21 cellular contexts compared by ENCODE assay signal in genomic region chr12:3262466-3262865, GRCh38.
A peak's percentile ranks its signal among the peaks of the same experiment; 100 is the strongest.
DNase-seq lines count a peak whose midpoint lies in the region; ATAC-seq and TF ChIP-seq lines count a peak whose summit lies in the region.
"Had no signal": no experiment of that assay in that cellular context is flagged by ENCODE, and none has a peak within 500 bp of the region (broad histone marks: within the 10 kb centered on the region; RNA-seq: fewer than 3 reads in every experiment).

No MANE protein-coding gene starts in this region.

- H3K4me1 Mint-ChIP-seq in GM23338 (peaks cover 16% of the 10 kb centered on the region), WTC11 (peaks cover 14% of the 10 kb centered on the region)
- H3K4me1 Mint-ChIP-seq: T-cell had no signal

- no peaks in the 10 kb centered on the region for H3K79me2 ChIP-seq in GM23338 (replicated peaks; ENCODE audit: insufficient read depth)

- H3K4me3 ChIP-seq in GM23338 (no peak overlapping the region), HEK293 (ENCODE audit: low read depth, low read length) (no peak overlapping the region), mucosa of descending colon (no peak overlapping the region)
- H3K4me3 ChIP-seq: body of pancreas had no signal

- H3K27ac ChIP-seq in GM23338 (ENCODE audit: low read depth) (no peak overlapping the region), HEK293 (ENCODE audit: extremely low read depth, low read depth, low read length) (no peak overlapping the region)
- H3K27ac ChIP-seq: body of pancreas had no signal

- no peaks in the 10 kb centered on the region for H3F3A ChIP-seq in GM23338 (replicated peaks; ENCODE audit: low read depth)

- CTCF ChIA-PET in HEK293 (lab: Yijun Ruan, JAX): interaction anchor here (2.4 kb wide), 1 partner anchor 13 kb away, joined by 8 read pairs; no protein-coding TSS in a partner anchor
- CTCF ChIA-PET in WTC11 (lab: Charles Lee): interaction anchor here (0.6 to 4.0 kb wide), 9 partner anchors 13 to 221 kb away, joined by 3 to 32 read pairs (median 3); no protein-coding TSS in a partner anchor

- H3K27me3 Mint-ChIP-seq in GM23338 (ENCODE audit: insufficient read depth, low read depth, poor library complexity): peaks cover 7% of the 10 kb centered on the region
- no peaks in the 10 kb centered on the region for H3K27me3 Mint-ChIP-seq in WTC11 (ENCODE audit: low read depth)
- H3K27me3 Mint-ChIP-seq: activated naive CD8-positive, alpha-beta T cell treated with anti-CD3 and anti-CD28 coated beads, Interleukin-2, amount 50 U/mL, for 24 hours had no signal

- H3K4me3 Mint-ChIP-seq in GM23338 (no peak overlapping the region), WTC11 (no peak overlapping the region)
- H3K4me3 Mint-ChIP-seq: activated CD8-positive, alpha-beta T cell treated with anti-CD3 and anti-CD28 coated beads, Interleukin-2, amount 10 ng/mL, durations not matched to agents 7 days and 5 days; activated naive CD8-positive, alpha-beta T cell treated with anti-CD3 and anti-CD28 coated beads, Interleukin-2, amount 50 U/mL, for 24 hours; T-cell had no signal

- H3K4me1 ChIP-seq in GM23338 (ENCODE audit: insufficient read depth): no peaks in the 10 kb centered on the region; the same call in 1 of the 2 replicates
- peaks cover 2% of the 10 kb centered on the region; the same call in 1 of the 2 replicates for H3K4me1 ChIP-seq in HEK293 (ENCODE audit: control insufficient read depth, insufficient read depth, low read length)
- H3K4me1 ChIP-seq in mucosa of descending colon (ENCODE audit: low read depth): no peaks in the 10 kb centered on the region
- H3K4me1 ChIP-seq: body of pancreas, Caco-2 had no signal

- no peak overlapping the region for H3K4me2 ChIP-seq in GM23338

- H3K9me3 ChIP-seq in HEK293 (ENCODE audit: control insufficient read depth, insufficient read depth, low read depth, low read length) (no peaks in the 10 kb centered on the region), mucosa of descending colon (no peaks in the 10 kb centered on the region)
- H3K9me3 ChIP-seq: body of pancreas, Caco-2 had no signal

- peak; percentile 49 for DNase-seq in GM23338 (ENCODE audit: low spot score)
- DNase-seq in WTC11 (ENCODE audit: low spot score): peak; percentile 45
- DNase-seq in left lobe of liver (ENCODE audit: low spot score): peak; percentile 68
- DNase-seq in mucosa of descending colon: no peak
- DNase-seq: activated CD4-positive, CD25-positive, alpha-beta regulatory T cell treated with anti-CD3 and anti-CD28 coated beads, Interleukin-2, amount 50 U/mL, for 72 hours; activated CD8-positive, alpha-beta T cell treated with anti-CD3 and anti-CD28 coated beads, Interleukin-2, amount 10 ng/mL, durations not matched to agents 7 days and 5 days; activated gamma-delta T cell treated with Interleukin-2 at 50 U/mL for 16 hours; activated naive CD8-positive, alpha-beta T cell treated with anti-CD3 and anti-CD28 coated beads, Interleukin-2, amount 50 U/mL, for 24 hours; activated T-cell treated with anti-CD3 and anti-CD28 coated beads for 4 hours; body of pancreas; Caco-2; DMS79; KBM-7; NCI-H2171; stimulated activated CD4-positive, alpha-beta T cell treated with anti-CD3 and anti-CD28 coated beads, Interleukin-15, amount 100 ng/mL, for 24 hours; stimulated activated naive CD4-positive, alpha-beta T cell; T-cell had no signal

- no peak overlapping the region for H2AFZ ChIP-seq in GM23338

- no peaks in the 10 kb centered on the region for H3K27me3 ChIP-seq in GM23338 (ENCODE audit: insufficient read depth)
- H3K27me3 ChIP-seq: body of pancreas had no signal

- H4K20me1 ChIP-seq in GM23338 (replicated peaks; ENCODE audit: insufficient read depth): no peaks in the 10 kb centered on the region; the same call in 1 of the 2 replicates

- H3K36me3 ChIP-seq in GM23338 (ENCODE audit: insufficient read depth) (no peaks in the 10 kb centered on the region), HEK293 (ENCODE audit: control insufficient read depth in 2 of 2, insufficient read depth in 1 of 2, low read length in 2 of 2) (no peaks in the 10 kb centered on the region), mucosa of descending colon (ENCODE audit: low read depth) (no peaks in the 10 kb centered on the region)

- no peaks in the 10 kb centered on the region for H3K9me2 ChIP-seq in GM23338 (ENCODE audit: insufficient read depth)

- POLR2A ChIA-PET in HEK293 (lab: Yijun Ruan, JAX): no interaction called here
- POLR2A ChIA-PET in WTC11 (lab: Charles Lee): no interaction called here

- peak; percentile 88 for ATAC-seq in GM23338
- peak; percentile 79 for ATAC-seq in WTC11
- peak; percentile 62 for ATAC-seq in left lobe of liver
- ATAC-seq in mucosa of descending colon: no peak
- ATAC-seq in GM19324 (IDR thresholded peaks at IDR 0.05; ENCODE audit: low FRiP score, unreplicated experiment): no peak
- no peak for ATAC-seq in GM18520 (IDR thresholded peaks at IDR 0.05; ENCODE audit: unreplicated experiment)
- no peak for ATAC-seq in GM18868 (IDR thresholded peaks at IDR 0.05; ENCODE audit: unreplicated experiment)
- ATAC-seq: activated CD8-positive, alpha-beta T cell treated with anti-CD3 and anti-CD28 coated beads, Interleukin-2, amount 10 ng/mL, durations not matched to agents 7 days and 5 days; activated naive CD8-positive, alpha-beta T cell treated with anti-CD3 and anti-CD28 coated beads, Interleukin-2, amount 50 U/mL, for 24 hours; T-cell had no signal

- peak overlapping the region; percentile 66; the same call in 1 of the 2 replicates for H3K27ac Mint-ChIP-seq in GM23338
- peak overlapping the region; percentile 71; the same call in 1 of the 2 replicates for H3K27ac Mint-ChIP-seq in WTC11
- H3K27ac Mint-ChIP-seq: activated CD8-positive, alpha-beta T cell treated with anti-CD3 and anti-CD28 coated beads, Interleukin-2, amount 10 ng/mL, durations not matched to agents 7 days and 5 days; activated naive CD8-positive, alpha-beta T cell treated with anti-CD3 and anti-CD28 coated beads, Interleukin-2, amount 50 U/mL, for 24 hours; T-cell had no signal

- TF ChIP-seq CTCF in GM23338 (conservative IDR thresholded peaks at IDR 0.05; ENCODE audit: low read depth in 2 of 2) (no peak), HEK293 (tag by site-specific recombination; IDR thresholded peaks at IDR 0.05) (no peak), WTC11 (IDR thresholded peaks at IDR 0.05) (no peak), mucosa of descending colon (IDR thresholded peaks at IDR 0.05) (no peak)

- H3K9me3 Mint-ChIP-seq in GM23338: no peaks in the 10 kb centered on the region
- no peaks in the 10 kb centered on the region for H3K9me3 Mint-ChIP-seq in WTC11
- H3K9me3 Mint-ChIP-seq: activated naive CD8-positive, alpha-beta T cell treated with anti-CD3 and anti-CD28 coated beads, Interleukin-2, amount 50 U/mL, for 24 hours; T-cell had no signal

- intact Hi-C loops in mucosa of descending colon (cut with DNase I, micrococcal nuclease): no loop called here

- H3K36me3 Mint-ChIP-seq in GM23338 (ENCODE audit: low read depth): no peaks in the 10 kb centered on the region
- no peaks in the 10 kb centered on the region for H3K36me3 Mint-ChIP-seq in WTC11
- H3K36me3 Mint-ChIP-seq: T-cell had no signal

TF ChIP-seq in GM23338, 12 proteins besides CTCF, POLR2A, EP300 and RAD21:
- no peak for TF ChIP-seq JUNB (IDR thresholded peaks at IDR 0.05; ENCODE audit: unreplicated experiment)
- no peak for TF ChIP-seq EZH2 (IDR thresholded peaks at IDR 0.05; ENCODE audit: low read depth, unreplicated experiment)
- no peak for TF ChIP-seq POLR2AphosphoS5 (IDR thresholded peaks at IDR 0.05; ENCODE audit: low read depth)

TF ChIP-seq in HEK293, 187 proteins besides CTCF, POLR2A, EP300 and RAD21 (continues in another document):
- 0 out of 2 replicates have a peak, but pooled peaks have one; percentile 17 for TF ChIP-seq ZNF341 (tag by site-specific recombination; IDR thresholded peaks at IDR 0.05; ENCODE audit: low read depth)

TF ChIP-seq in WTC11, 78 proteins besides CTCF, POLR2A, EP300 and RAD21 (continues in another document):
- TF ChIP-seq CREM (CRISPR knock-in tag; IDR thresholded peaks at IDR 0.05): no peak
- TF ChIP-seq ATF6 (CRISPR knock-in tag; IDR thresholded peaks at IDR 0.05): no peak
- TF ChIP-seq TCF7 (CRISPR knock-in tag; IDR thresholded peaks at IDR 0.05; ENCODE audit: low read depth): no peak

Comparison
In these comparisons a context has a peak if more than half of its experiments do, and no peak if none do; other contexts are left out.
1. ATAC-seq: peak in GM23338 (single experiment), WTC11 (single experiment) and left lobe of liver (single experiment); none in mucosa of descending colon (single experiment), GM19324 (single experiment), GM18520 (single experiment) and GM18868 (single experiment).
2. DNase-seq: peak in GM23338 (single experiment), WTC11 (single experiment) and left lobe of liver (single experiment); none in mucosa of descending colon (0 of 3).